ENCODE assay signal across 1 cellular context in the genomic region with DNA sequence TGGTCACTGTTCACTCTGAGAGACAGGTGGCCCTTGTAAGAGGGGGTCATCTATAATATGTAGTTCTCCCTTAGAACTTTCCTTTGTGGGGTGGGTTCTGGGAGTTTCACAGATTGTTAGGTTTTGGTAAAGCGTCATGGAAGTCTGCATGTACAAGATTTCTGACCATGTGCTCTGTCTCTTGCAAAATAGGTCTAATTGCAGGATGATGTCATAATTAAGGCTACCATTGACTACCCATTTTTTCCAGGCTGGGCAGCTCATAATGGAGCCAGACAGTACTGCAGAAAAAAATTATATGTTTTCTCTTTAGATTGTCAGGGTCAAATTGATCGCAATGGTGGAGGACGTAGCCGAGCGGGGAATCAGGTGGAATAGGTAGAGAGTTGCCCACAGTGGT.
TF ChIP-seq lines count a peak whose summit lies in the region.

No MANE protein-coding gene starts in this region.

TF ChIP-seq in GM12878, 131 proteins besides CTCF, POLR2A, EP300 and RAD21:
- TF ChIP-seq ATF7 (IDR thresholded peaks at IDR 0.05; ENCODE audit: low read depth) (0 out of 2 replicates have a peak, but pooled peaks have one; percentile 15), SIX5 (IDR thresholded peaks at IDR 0.05; ENCODE audit: low read depth, low read length, severe bottlenecking) (no peak)
